ENCODE assay signal across 9 cellular contexts in genomic region chr1:61743432-61743705, GRCh38. TPM values are rescaled to one million over a fixed set of nuclear protein-coding genes. Genes with fewer than 3 reads are reported as not detected.
DNase-seq lines count a peak whose midpoint lies in the region; ATAC-seq and TF ChIP-seq lines count a peak whose summit lies in the region.
"Had no signal": no experiment of that assay in that cellular context is flagged by ENCODE, and none has a peak within 500 bp of the region (broad histone marks: within the 10 kb centered on the region; RNA-seq: fewer than 3 reads in every experiment).

No MANE protein-coding gene starts in this region.

- H3K4me3 Mint-ChIP-seq in activated naive CD4-positive, alpha-beta T cell treated with anti-CD3 and anti-CD28 coated beads, Interleukin-2, amount 50 U/mL, for 24 hours, result peak overlapping the region; percentile 75
- peak overlapping the region; percentile 91 for H3K4me3 Mint-ChIP-seq in central memory CD8-positive, alpha-beta T cell

- H3K9me3 ChIP-seq in upper lobe of right lung, result no peaks in the 10 kb centered on the region

- no peaks in the 10 kb centered on the region for H3K36me3 Mint-ChIP-seq in activated naive CD4-positive, alpha-beta T cell treated with anti-CD3 and anti-CD28 coated beads, Interleukin-2, amount 50 U/mL, for 24 hours
- H3K36me3 Mint-ChIP-seq in central memory CD8-positive, alpha-beta T cell (ENCODE audit: insufficient read depth), result peaks cover 4% of the 10 kb centered on the region

- TF ChIP-seq CTCF in upper lobe of right lung (IDR thresholded peaks at IDR 0.05), result no peak

- ATAC-seq in central memory CD8-positive, alpha-beta T cell (replicated peaks; ENCODE audit: extremely low read depth, poor library complexity, severe bottlenecking), result no peak
- no peak for ATAC-seq in upper lobe of right lung

- H3K27ac Mint-ChIP-seq in activated naive CD4-positive, alpha-beta T cell treated with anti-CD3 and anti-CD28 coated beads, Interleukin-2, amount 50 U/mL, for 24 hours, result peak overlapping the region; percentile 81
- peak overlapping the region; percentile 19 for H3K27ac Mint-ChIP-seq in central memory CD8-positive, alpha-beta T cell (ENCODE audit: low read depth)

- H3K4me3 ChIP-seq in upper lobe of right lung, result peak overlapping the region; percentile 82

- peak overlapping the region; percentile 96 for H3K27ac ChIP-seq in upper lobe of right lung

- intact Hi-C loops in upper lobe of right lung (cut with DNase I), result no loop called here

- H3K36me3 ChIP-seq in upper lobe of right lung, result no peaks in the 10 kb centered on the region

- H3K27me3 ChIP-seq in upper lobe of right lung, result no peaks in the 10 kb centered on the region

- peaks cover 38% of the 10 kb centered on the region for H3K4me1 Mint-ChIP-seq in activated naive CD4-positive, alpha-beta T cell treated with anti-CD3 and anti-CD28 coated beads, Interleukin-2, amount 50 U/mL, for 24 hours
- H3K4me1 Mint-ChIP-seq in central memory CD8-positive, alpha-beta T cell, result peaks cover 22% of the 10 kb centered on the region

- no peaks in the 10 kb centered on the region for H3K27me3 Mint-ChIP-seq in activated naive CD4-positive, alpha-beta T cell treated with anti-CD3 and anti-CD28 coated beads, Interleukin-2, amount 50 U/mL, for 24 hours
- H3K27me3 Mint-ChIP-seq in central memory CD8-positive, alpha-beta T cell, result no peaks in the 10 kb centered on the region

- peaks cover 14% of the 10 kb centered on the region for H3K4me1 ChIP-seq in upper lobe of right lung

- H3K9me3 Mint-ChIP-seq in activated naive CD4-positive, alpha-beta T cell treated with anti-CD3 and anti-CD28 coated beads, Interleukin-2, amount 50 U/mL, for 24 hours, result no peaks in the 10 kb centered on the region
- no peaks in the 10 kb centered on the region for H3K9me3 Mint-ChIP-seq in central memory CD8-positive, alpha-beta T cell

- no peak for DNase-seq in activated naive CD4-positive, alpha-beta T cell treated with Interleukin-2 at 50 U/mL for 16 hours
- DNase-seq in central memory CD8-positive, alpha-beta T cell (ENCODE audit: low spot score in 2 of 2), result no peak
- DNase-seq in midbrain (lab: John Stamatoyannopoulos, UW) (peak; percentile 50), upper lobe of right lung (no peak), COR-L47 (lab: John Stamatoyannopoulos, UW) (no peak), putamen (ENCODE audit: low spot score) (no peak)
- no peak for DNase-seq in stimulated activated CD4-positive, alpha-beta T cell treated with anti-CD3 and anti-CD28 coated beads, Interleukin-2, amount 100 ng/mL, for 48 hours
- DNase-seq: SIG-M5 had no signal

RNA-seq across cellular contexts. Expression of gene PATJ, which starts 1.1 kb away (rescaled TPM):
- total RNA-seq in upper lobe of right lung, result 56.2 TPM

RNA-seq across cellular contexts. Expression of gene TM2D1, which starts 18.4 kb away (rescaled TPM):
- total RNA-seq in upper lobe of right lung, result 41.0 TPM
